19 cellular contexts compared by ENCODE assay signal in genomic region chr13:98678741-98679140, GRCh38.
DNase-seq lines count a peak whose midpoint lies in the region; ATAC-seq, FAIRE-seq and TF ChIP-seq lines count a peak whose summit lies in the region.
"Had no signal": no experiment of that assay in that cellular context is flagged by ENCODE, and none has a peak within 500 bp of the region (broad histone marks: within the 10 kb centered on the region; RNA-seq: fewer than 3 reads in every experiment).

No MANE protein-coding gene starts in this region.

- TF ChIP-seq CTCF in D721Med (IDR thresholded peaks at IDR 0.05; ENCODE audit: insufficient read depth, missing control alignments) (no peak), astrocyte of the cerebellum (IDR thresholded peaks at IDR 0.05; ENCODE audit: low read depth, low read length, missing control alignments) (no peak), neural crest cell (conservative IDR thresholded peaks at IDR 0.05) (no peak)

- DNase-seq in D721Med (ENCODE audit: insufficient read length, low spot score) (peak; percentile 49), NCI-H82 (lab: John Stamatoyannopoulos, UW) (peak; percentile 94), astrocyte of the cerebellum (ENCODE audit: low read depth) (no peak), neural crest cell (ENCODE audit: low read depth, low spot score) (no peak), NCI-H345 treated with DMSO at 0.1 percent for 48 hours (lab: John Stamatoyannopoulos, UW; ENCODE audit: unreplicated experiment) (no peak), HuH-7.5 (ENCODE audit: low spot score) (no peak), medulla oblongata (ENCODE audit: extremely low spot score) (no peak)
- DNase-seq: BE2C; CD4-positive, alpha-beta memory T cell; DND-41; GDM1; GOT3; HCEC 1CT; HFFc6 had no signal

- peak; percentile 69 for FAIRE-seq in D721Med (lab: Jason Lieb, UNC)
- FAIRE-seq: A549, GM12892, HepG2, HTR-8/SVneo had no signal

- in situ Hi-C loops in astrocyte of the cerebellum (cut with HindIII; ENCODE audit: low sequenced_read_pairs), result no loop called here

- H3K4me1 Mint-ChIP-seq in neural crest cell, result peaks cover 31% of the 10 kb centered on the region
- H3K4me1 Mint-ChIP-seq: CD4-positive, alpha-beta memory T cell had no signal

- H3K4me3 ChIP-seq in astrocyte of the cerebellum (ENCODE audit: low read depth, low read length), result peak overlapping the region; percentile 36
- H3K4me3 ChIP-seq: A549 had no signal

- no peaks in the 10 kb centered on the region for H3K9me3 Mint-ChIP-seq in neural crest cell
- H3K9me3 Mint-ChIP-seq: CD4-positive, alpha-beta memory T cell; HFFc6 had no signal

- peak overlapping the region; percentile 82 for H3K27ac Mint-ChIP-seq in neural crest cell (ENCODE audit: unreplicated experiment)
- H3K27ac Mint-ChIP-seq: CD4-positive, alpha-beta memory T cell; HFFc6 had no signal

- no peaks in the 10 kb centered on the region for H3K36me3 Mint-ChIP-seq in neural crest cell (ENCODE audit: low read depth)
- H3K36me3 Mint-ChIP-seq: CD4-positive, alpha-beta memory T cell had no signal

- no peak for ATAC-seq in GM21447 (IDR thresholded peaks at IDR 0.05; ENCODE audit: unreplicated experiment)
- ATAC-seq: A549, HepG2 had no signal

- no peaks in the 10 kb centered on the region for H3K27me3 Mint-ChIP-seq in neural crest cell (ENCODE audit: low read depth)

- no peak overlapping the region for H3K4me3 Mint-ChIP-seq in neural crest cell
- H3K4me3 Mint-ChIP-seq: CD4-positive, alpha-beta memory T cell; HFFc6 had no signal

Comparison
In these comparisons a context has a peak if more than half of its experiments do, and no peak if none do; other contexts are left out.
1. DNase-seq: peak in D721Med (single experiment) and NCI-H82 (single experiment); none in astrocyte of the cerebellum (single experiment), neural crest cell (single experiment), NCI-H345 treated with DMSO at 0.1 percent for 48 hours (single experiment), HuH-7.5 (single experiment) and medulla oblongata (single experiment).